Comparison of ENCODE assay signal across 1 cellular context in the genomic region with DNA sequence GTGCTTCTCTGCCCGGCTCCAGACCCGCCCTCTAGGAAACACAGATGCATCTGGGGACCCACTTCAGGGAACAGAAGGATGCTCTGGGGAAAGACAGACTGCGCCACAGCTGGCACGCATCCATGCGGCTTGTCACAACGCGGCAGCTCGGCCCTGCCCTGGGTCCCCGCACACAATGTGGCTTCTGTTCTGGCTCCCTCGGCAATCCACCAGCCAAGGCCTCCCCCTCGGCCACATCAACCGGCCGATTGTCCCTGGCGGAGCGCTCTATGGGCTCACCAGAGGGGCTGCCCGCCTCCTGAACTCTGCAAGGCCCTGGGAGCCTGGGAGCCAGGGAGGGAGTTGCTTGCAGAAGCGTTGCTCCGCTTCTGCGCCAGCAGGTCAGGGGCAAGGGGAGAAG.
TF ChIP-seq lines count a peak whose summit lies in the region.

No MANE protein-coding gene starts in this region.

TF ChIP-seq in HepG2, 621 proteins besides CTCF, POLR2A, EP300 and RAD21 (continues in another document):
- TF ChIP-seq IKZF1 (IDR thresholded peaks at IDR 0.05) (no peak), SP140L (CRISPR knock-in tag; IDR thresholded peaks at IDR 0.05; ENCODE audit: borderline replicate concordance) (no peak), SOX5 (CRISPR knock-in tag; IDR thresholded peaks at IDR 0.05; ENCODE audit: borderline replicate concordance) (peak; percentile 21; the same call in 1 of the 2 replicates), SALL1 (CRISPR knock-in tag; IDR thresholded peaks at IDR 0.05) (peak; percentile 59), HOXA3 (CRISPR knock-in tag; IDR thresholded peaks at IDR 0.05) (peak; percentile 87), HOXD1 (CRISPR knock-in tag; IDR thresholded peaks at IDR 0.05) (0 out of 2 replicates have a peak, but pooled peaks have one; percentile 52), NR2F6 (IDR thresholded peaks at IDR 0.05) (no peak), NR2F6 (CRISPR knock-in tag; IDR thresholded peaks at IDR 0.05) (peak; percentile 57; the same call in 1 of the 2 replicates), GATAD2A (CRISPR knock-in tag; IDR thresholded peaks at IDR 0.05) (peak; percentile 48; the same call in 1 of the 2 replicates), HNF4G (IDR thresholded peaks at IDR 0.05; ENCODE audit: borderline replicate concordance, low read depth, low read length) (peak; percentile 27; the same call in 1 of the 2 replicates), HNF4G (CRISPR knock-in tag; IDR thresholded peaks at IDR 0.05; ENCODE audit: borderline replicate concordance, low read depth) (no peak), HNRNPLL (IDR thresholded peaks at IDR 0.05; ENCODE audit: low read depth, low read length, poor library complexity, severe bottlenecking) (peak; percentile 65), HDAC2 (CRISPR knock-in tag; IDR thresholded peaks at IDR 0.05) (0 out of 2 replicates have a peak, but pooled peaks have one; percentile 42), ZFX (CRISPR knock-in tag; IDR thresholded peaks at IDR 0.05; ENCODE audit: low read depth) (peak; percentile 60), TARDBP (CRISPR knock-in tag; IDR thresholded peaks at IDR 0.05) (peak; percentile 37; the same call in 1 of the 2 replicates), ZNF558 (CRISPR knock-in tag; IDR thresholded peaks at IDR 0.05; ENCODE audit: borderline replicate concordance) (no peak)
- TF ChIP-seq, protein P1, sequence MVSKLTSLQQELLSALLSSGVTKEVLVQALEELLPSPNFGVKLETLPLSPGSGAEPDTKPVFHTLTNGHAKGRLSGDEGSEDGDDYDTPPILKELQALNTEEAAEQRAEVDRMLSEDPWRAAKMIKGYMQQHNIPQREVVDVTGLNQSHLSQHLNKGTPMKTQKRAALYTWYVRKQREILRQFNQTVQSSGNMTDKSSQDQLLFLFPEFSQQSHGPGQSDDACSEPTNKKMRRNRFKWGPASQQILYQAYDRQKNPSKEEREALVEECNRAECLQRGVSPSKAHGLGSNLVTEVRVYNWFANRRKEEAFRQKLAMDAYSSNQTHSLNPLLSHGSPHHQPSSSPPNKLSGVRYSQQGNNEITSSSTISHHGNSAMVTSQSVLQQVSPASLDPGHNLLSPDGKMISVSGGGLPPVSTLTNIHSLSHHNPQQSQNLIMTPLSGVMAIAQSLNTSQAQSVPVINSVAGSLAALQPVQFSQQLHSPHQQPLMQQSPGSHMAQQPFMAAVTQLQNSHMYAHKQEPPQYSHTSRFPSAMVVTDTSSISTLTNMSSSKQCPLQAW (CRISPR knock-in tag; IDR thresholded peaks at IDR 0.05): peak; percentile 12; the same call in 1 of the 2 replicates
- TF ChIP-seq, protein P2, sequence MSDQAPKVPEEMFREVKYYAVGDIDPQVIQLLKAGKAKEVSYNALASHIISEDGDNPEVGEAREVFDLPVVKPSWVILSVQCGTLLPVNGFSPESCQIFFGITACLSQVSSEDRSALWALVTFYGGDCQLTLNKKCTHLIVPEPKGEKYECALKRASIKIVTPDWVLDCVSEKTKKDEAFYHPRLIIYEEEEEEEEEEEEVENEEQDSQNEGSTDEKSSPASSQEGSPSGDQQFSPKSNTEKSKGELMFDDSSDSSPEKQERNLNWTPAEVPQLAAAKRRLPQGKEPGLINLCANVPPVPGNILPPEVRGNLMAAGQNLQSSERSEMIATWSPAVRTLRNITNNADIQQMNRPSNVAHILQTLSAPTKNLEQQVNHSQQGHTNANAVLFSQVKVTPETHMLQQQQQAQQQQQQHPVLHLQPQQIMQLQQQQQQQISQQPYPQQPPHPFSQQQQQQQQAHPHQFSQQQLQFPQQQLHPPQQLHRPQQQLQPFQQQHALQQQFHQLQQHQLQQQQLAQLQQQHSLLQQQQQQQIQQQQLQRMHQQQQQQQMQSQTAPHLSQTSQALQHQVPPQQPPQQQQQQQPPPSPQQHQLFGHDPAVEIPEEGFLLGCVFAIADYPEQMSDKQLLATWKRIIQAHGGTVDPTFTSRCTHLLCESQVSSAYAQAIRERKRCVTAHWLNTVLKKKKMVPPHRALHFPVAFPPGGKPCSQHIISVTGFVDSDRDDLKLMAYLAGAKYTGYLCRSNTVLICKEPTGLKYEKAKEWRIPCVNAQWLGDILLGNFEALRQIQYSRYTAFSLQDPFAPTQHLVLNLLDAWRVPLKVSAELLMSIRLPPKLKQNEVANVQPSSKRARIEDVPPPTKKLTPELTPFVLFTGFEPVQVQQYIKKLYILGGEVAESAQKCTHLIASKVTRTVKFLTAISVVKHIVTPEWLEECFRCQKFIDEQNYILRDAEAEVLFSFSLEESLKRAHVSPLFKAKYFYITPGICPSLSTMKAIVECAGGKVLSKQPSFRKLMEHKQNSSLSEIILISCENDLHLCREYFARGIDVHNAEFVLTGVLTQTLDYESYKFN (CRISPR knock-in tag; conservative IDR thresholded peaks at IDR 0.05): peak; percentile 63
- TF ChIP-seq, protein P3, sequence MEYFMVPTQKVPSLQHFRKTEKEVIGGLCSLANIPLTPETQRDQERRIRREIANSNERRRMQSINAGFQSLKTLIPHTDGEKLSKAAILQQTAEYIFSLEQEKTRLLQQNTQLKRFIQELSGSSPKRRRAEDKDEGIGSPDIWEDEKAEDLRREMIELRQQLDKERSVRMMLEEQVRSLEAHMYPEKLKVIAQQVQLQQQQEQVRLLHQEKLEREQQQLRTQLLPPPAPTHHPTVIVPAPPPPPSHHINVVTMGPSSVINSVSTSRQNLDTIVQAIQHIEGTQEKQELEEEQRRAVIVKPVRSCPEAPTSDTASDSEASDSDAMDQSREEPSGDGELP (IDR thresholded peaks at IDR 0.05; ENCODE audit: borderline replicate concordance, low read depth): peak; percentile 36; the same call in 1 of the 2 replicates
- TF ChIP-seq, protein P4, sequence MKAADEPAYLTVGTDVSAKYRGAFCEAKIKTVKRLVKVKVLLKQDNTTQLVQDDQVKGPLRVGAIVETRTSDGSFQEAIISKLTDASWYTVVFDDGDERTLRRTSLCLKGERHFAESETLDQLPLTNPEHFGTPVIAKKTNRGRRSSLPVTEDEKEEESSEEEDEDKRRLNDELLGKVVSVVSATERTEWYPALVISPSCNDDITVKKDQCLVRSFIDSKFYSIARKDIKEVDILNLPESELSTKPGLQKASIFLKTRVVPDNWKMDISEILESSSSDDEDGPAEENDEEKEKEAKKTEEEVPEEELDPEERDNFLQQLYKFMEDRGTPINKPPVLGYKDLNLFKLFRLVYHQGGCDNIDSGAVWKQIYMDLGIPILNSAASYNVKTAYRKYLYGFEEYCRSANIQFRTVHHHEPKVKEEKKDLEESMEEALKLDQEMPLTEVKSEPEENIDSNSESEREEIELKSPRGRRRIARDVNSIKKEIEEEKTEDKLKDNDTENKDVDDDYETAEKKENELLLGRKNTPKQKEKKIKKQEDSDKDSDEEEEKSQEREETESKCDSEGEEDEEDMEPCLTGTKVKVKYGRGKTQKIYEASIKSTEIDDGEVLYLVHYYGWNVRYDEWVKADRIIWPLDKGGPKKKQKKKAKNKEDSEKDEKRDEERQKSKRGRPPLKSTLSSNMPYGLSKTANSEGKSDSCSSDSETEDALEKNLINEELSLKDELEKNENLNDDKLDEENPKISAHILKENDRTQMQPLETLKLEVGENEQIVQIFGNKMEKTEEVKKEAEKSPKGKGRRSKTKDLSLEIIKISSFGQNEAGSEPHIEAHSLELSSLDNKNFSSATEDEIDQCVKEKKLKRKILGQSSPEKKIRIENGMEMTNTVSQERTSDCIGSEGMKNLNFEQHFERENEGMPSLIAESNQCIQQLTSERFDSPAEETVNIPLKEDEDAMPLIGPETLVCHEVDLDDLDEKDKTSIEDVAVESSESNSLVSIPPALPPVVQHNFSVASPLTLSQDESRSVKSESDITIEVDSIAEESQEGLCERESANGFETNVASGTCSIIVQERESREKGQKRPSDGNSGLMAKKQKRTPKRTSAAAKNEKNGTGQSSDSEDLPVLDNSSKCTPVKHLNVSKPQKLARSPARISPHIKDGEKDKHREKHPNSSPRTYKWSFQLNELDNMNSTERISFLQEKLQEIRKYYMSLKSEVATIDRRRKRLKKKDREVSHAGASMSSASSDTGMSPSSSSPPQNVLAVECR (CRISPR knock-in tag; IDR thresholded peaks at IDR 0.05; ENCODE audit: borderline replicate concordance): peak; percentile 42; the same call in 1 of the 2 replicates
- TF ChIP-seq, protein P5, sequence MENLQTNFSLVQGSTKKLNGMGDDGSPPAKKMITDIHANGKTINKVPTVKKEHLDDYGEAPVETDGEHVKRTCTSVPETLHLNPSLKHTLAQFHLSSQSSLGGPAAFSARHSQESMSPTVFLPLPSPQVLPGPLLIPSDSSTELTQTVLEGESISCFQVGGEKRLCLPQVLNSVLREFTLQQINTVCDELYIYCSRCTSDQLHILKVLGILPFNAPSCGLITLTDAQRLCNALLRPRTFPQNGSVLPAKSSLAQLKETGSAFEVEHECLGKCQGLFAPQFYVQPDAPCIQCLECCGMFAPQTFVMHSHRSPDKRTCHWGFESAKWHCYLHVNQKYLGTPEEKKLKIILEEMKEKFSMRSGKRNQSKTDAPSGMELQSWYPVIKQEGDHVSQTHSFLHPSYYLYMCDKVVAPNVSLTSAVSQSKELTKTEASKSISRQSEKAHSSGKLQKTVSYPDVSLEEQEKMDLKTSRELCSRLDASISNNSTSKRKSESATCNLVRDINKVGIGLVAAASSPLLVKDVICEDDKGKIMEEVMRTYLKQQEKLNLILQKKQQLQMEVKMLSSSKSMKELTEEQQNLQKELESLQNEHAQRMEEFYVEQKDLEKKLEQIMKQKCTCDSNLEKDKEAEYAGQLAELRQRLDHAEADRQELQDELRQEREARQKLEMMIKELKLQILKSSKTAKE (CRISPR knock-in tag; IDR thresholded peaks at IDR 0.05; ENCODE audit: borderline replicate concordance): 0 out of 2 replicates have a peak, but pooled peaks have one; percentile 22
- TF ChIP-seq, protein P6, sequence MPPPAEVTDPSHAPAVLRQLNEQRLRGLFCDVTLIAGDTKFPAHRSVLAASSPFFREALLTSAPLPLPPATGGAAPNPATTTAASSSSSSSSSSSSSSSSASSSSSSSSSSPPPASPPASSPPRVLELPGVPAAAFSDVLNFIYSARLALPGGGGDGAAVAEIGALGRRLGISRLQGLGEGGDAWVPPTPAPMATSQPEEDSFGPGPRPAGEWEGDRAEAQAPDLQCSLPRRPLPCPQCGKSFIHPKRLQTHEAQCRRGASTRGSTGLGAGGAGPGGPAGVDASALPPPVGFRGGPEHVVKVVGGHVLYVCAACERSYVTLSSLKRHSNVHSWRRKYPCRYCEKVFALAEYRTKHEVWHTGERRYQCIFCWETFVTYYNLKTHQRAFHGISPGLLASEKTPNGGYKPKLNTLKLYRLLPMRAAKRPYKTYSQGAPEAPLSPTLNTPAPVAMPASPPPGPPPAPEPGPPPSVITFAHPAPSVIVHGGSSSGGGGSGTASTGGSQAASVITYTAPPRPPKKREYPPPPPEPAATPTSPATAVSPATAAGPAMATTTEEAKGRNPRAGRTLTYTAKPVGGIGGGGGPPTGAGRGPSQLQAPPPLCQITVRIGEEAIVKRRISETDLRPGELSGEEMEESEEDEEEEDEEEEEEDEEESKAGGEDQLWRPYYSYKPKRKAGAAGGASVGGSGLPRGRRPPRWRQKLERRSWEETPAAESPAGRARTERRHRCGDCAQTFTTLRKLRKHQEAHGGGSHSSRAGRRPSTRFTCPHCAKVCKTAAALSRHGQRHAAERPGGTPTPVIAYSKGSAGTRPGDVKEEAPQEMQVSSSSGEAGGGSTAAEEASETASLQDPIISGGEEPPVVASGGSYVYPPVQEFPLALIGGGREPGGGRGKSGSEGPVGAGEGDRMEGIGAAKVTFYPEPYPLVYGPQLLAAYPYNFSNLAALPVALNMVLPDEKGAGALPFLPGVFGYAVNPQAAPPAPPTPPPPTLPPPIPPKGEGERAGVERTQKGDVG (CRISPR knock-in tag; IDR thresholded peaks at IDR 0.05; ENCODE audit: borderline replicate concordance): peak; percentile 92; the same call in 1 of the 2 replicates
- TF ChIP-seq, protein P7, sequence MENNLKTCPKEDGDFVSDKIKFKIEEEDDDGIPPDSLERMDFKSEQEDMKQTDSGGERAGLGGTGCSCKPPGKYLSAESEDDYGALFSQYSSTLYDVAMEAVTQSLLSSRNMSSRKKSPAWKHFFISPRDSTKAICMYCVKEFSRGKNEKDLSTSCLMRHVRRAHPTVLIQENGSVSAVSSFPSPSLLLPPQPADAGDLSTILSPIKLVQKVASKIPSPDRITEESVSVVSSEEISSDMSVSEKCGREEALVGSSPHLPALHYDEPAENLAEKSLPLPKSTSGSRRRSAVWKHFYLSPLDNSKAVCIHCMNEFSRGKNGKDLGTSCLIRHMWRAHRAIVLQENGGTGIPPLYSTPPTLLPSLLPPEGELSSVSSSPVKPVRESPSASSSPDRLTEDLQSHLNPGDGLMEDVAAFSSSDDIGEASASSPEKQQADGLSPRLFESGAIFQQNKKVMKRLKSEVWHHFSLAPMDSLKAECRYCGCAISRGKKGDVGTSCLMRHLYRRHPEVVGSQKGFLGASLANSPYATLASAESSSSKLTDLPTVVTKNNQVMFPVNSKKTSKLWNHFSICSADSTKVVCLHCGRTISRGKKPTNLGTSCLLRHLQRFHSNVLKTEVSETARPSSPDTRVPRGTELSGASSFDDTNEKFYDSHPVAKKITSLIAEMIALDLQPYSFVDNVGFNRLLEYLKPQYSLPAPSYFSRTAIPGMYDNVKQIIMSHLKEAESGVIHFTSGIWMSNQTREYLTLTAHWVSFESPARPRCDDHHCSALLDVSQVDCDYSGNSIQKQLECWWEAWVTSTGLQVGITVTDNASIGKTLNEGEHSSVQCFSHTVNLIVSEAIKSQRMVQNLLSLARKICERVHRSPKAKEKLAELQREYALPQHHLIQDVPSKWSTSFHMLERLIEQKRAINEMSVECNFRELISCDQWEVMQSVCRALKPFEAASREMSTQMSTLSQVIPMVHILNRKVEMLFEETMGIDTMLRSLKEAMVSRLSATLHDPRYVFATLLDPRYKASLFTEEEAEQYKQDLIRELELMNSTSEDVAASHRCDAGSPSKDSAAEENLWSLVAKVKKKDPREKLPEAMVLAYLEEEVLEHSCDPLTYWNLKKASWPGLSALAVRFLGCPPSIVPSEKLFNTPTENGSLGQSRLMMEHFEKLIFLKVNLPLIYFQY (CRISPR knock-in tag; IDR thresholded peaks at IDR 0.05; ENCODE audit: borderline replicate concordance): no peak
- TF ChIP-seq, protein P8, sequence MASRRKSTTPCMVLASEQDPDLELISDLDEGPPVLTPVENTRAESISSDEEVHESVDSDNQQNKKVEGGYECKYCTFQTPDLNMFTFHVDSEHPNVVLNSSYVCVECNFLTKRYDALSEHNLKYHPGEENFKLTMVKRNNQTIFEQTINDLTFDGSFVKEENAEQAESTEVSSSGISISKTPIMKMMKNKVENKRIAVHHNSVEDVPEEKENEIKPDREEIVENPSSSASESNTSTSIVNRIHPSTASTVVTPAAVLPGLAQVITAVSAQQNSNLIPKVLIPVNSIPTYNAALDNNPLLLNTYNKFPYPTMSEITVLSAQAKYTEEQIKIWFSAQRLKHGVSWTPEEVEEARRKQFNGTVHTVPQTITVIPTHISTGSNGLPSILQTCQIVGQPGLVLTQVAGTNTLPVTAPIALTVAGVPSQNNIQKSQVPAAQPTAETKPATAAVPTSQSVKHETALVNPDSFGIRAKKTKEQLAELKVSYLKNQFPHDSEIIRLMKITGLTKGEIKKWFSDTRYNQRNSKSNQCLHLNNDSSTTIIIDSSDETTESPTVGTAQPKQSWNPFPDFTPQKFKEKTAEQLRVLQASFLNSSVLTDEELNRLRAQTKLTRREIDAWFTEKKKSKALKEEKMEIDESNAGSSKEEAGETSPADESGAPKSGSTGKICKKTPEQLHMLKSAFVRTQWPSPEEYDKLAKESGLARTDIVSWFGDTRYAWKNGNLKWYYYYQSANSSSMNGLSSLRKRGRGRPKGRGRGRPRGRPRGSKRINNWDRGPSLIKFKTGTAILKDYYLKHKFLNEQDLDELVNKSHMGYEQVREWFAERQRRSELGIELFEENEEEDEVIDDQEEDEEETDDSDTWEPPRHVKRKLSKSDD (CRISPR knock-in tag; IDR thresholded peaks at IDR 0.05; ENCODE audit: low read depth): 0 out of 2 replicates have a peak, but pooled peaks have one; percentile 48
